Comparison of ENCODE assay signal across 12 cellular contexts in genomic region chr11:128398517-128399152, GRCh38.
DNase-seq lines count a peak whose midpoint lies in the region; ATAC-seq, FAIRE-seq and TF ChIP-seq lines count a peak whose summit lies in the region.
"Had no signal": no experiment of that assay in that cellular context is flagged by ENCODE, and none has a peak within 500 bp of the region (broad histone marks: within the 10 kb centered on the region; RNA-seq: fewer than 3 reads in every experiment).

No MANE protein-coding gene starts in this region.

- H3K36me3 ChIP-seq in brain microvascular endothelial cell (replicated peaks): no peaks in the 10 kb centered on the region
- H3K36me3 ChIP-seq: sigmoid colon had no signal

- no peaks in the 10 kb centered on the region for H3K27me3 ChIP-seq in brain microvascular endothelial cell (replicated peaks)
- H3K27me3 ChIP-seq: sigmoid colon had no signal

- TF ChIP-seq CTCF in brain microvascular endothelial cell (IDR thresholded peaks at IDR 0.05; ENCODE audit: low read depth, low read length, missing control alignments): no peak

- no peak for TF ChIP-seq POLR2A in GM12891 (IDR thresholded peaks at IDR 0.05; ENCODE audit: low read depth, low read length)

- in situ Hi-C loops in brain microvascular endothelial cell (cut with HindIII; ENCODE audit: low pct_ligation_motif_present, low sequenced_read_pairs): no loop called here

- H3K4me3 ChIP-seq in brain microvascular endothelial cell (ENCODE audit: low read depth, low read length): no peak overlapping the region
- H3K4me3 ChIP-seq: sigmoid colon had no signal

- DNase-seq in GM12891 (ENCODE audit: insufficient read length, low spot score) (no peak), brain microvascular endothelial cell (no peak), NCI-H524 treated with DMSO at 0.1 percent for 48 hours (lab: John Stamatoyannopoulos, UW) (no peak), SIG-M5 (lab: John Stamatoyannopoulos, UW) (no peak), mesenteric fat pad (ENCODE audit: low spot score) (no peak), NCI-H1694 (lab: John Stamatoyannopoulos, UW) (no peak)
- DNase-seq: head of caudate nucleus, NCI-H2107, sigmoid colon had no signal

- peak; percentile 33 for ATAC-seq in GM21447 (IDR thresholded peaks at IDR 0.05; ENCODE audit: unreplicated experiment)
- ATAC-seq in HG03520 (IDR thresholded peaks at IDR 0.05; ENCODE audit: unreplicated experiment): peak; percentile 35

- peak overlapping the region; percentile 29 for H3K27ac ChIP-seq in brain microvascular endothelial cell
- H3K27ac ChIP-seq: RWPE1 had no signal

- peak; percentile 47 for FAIRE-seq in GM12891 (lab: Jason Lieb, UNC)

TF ChIP-seq in GM12891, 5 proteins besides CTCF, POLR2A, EP300 and RAD21:
- no peak for TF ChIP-seq PAX5 (IDR thresholded peaks at IDR 0.05; ENCODE audit: insufficient read depth, low read length, severe bottlenecking)
- no peak for TF ChIP-seq POLR2AphosphoS5 (IDR thresholded peaks at IDR 0.05; ENCODE audit: low read depth, low read length)
